In genomic region chr11:94128746-94129504, GRCh38 we compare ENCODE assay signal across 1 cellular context.
TF ChIP-seq lines count a peak whose summit lies in the region.

TSS of gene PANX1 (plus strand) at chr11:94128841. CDS start at chr11:94129313, 472 bp downstream.

TF ChIP-seq in H1, 55 proteins besides CTCF, POLR2A, EP300 and RAD21:
- TF ChIP-seq KDM4A (IDR thresholded peaks at IDR 0.05; ENCODE audit: low read depth, low read length, severe bottlenecking), result peak; percentile 37
- TF ChIP-seq YY1 (IDR thresholded peaks at IDR 0.05; ENCODE audit: low read depth, low read length), result peak; percentile 23; the same call in 1 of the 2 replicates
- TF ChIP-seq ASH2L (IDR thresholded peaks at IDR 0.05; ENCODE audit: low read length), result peak; percentile 44
- TF ChIP-seq ATF3 (IDR thresholded peaks at IDR 0.05; ENCODE audit: insufficient read depth, low read depth, low read length), result no peak
- no peak for TF ChIP-seq CBX5 (IDR thresholded peaks at IDR 0.05; ENCODE audit: low read depth, low read length)
- peak; percentile 59 for TF ChIP-seq BACH1 (IDR thresholded peaks at IDR 0.05; ENCODE audit: low read length)
- TF ChIP-seq TCF12 (IDR thresholded peaks at IDR 0.05; ENCODE audit: low read depth, low read length), result no peak
- TF ChIP-seq GTF2F1 (IDR thresholded peaks at IDR 0.05; ENCODE audit: borderline replicate concordance, low read depth, low read length), result no peak
- TF ChIP-seq CHD2 (IDR thresholded peaks at IDR 0.05; ENCODE audit: low read length), result no peak
- TF ChIP-seq EZH2 (IDR thresholded peaks at IDR 0.05; ENCODE audit: low read depth, low read length, severe bottlenecking), result peak; percentile 3
- TF ChIP-seq MAX (IDR thresholded peaks at IDR 0.05), result peak; percentile 65
- peak; percentile 18 for TF ChIP-seq TAF7 (optimal IDR thresholded peaks at IDR 0.05; ENCODE audit: borderline replicate concordance, low read depth, low read length)
- peak; percentile 14 to 56; a peak in 2 of 4 replicates for TF ChIP-seq SIN3A (conservative IDR thresholded peaks at IDR 0.05 in 1 of 2, IDR thresholded peaks at IDR 0.05 in 1 of 2; ENCODE audit: low read depth in 1 of 2, low read length in 2 of 2)
- TF ChIP-seq KDM1A (IDR thresholded peaks at IDR 0.05; ENCODE audit: borderline replicate concordance, low read length), result no peak
- no peak for TF ChIP-seq SP1 (IDR thresholded peaks at IDR 0.05; ENCODE audit: low read depth, low read length)
- no peak for TF ChIP-seq RFX5 (IDR thresholded peaks at IDR 0.05; ENCODE audit: borderline replicate concordance, low read depth, low read length)
- peak; percentile 51; the same call in 1 of the 2 replicates for TF ChIP-seq TBP (IDR thresholded peaks at IDR 0.05; ENCODE audit: low read depth, low read length)
- TF ChIP-seq PHF8 (conservative IDR thresholded peaks at IDR 0.05; ENCODE audit: low read depth, low read length), result peak; percentile 70
- TF ChIP-seq TAF1 (IDR thresholded peaks at IDR 0.05; ENCODE audit: low read depth, low read length), result peak; percentile 63; the same call in 1 of the 2 replicates
- TF ChIP-seq POLR2AphosphoS5 (IDR thresholded peaks at IDR 0.05; ENCODE audit: low read depth, low read length), result peak; percentile 79; the same call in 1 of the 2 replicates
- no peak for TF ChIP-seq SP2 (IDR thresholded peaks at IDR 0.05; ENCODE audit: low read length)
- peak; percentile 47 for TF ChIP-seq USF2 (IDR thresholded peaks at IDR 0.05; ENCODE audit: low read length)
- TF ChIP-seq ZNF274 (IDR thresholded peaks at IDR 0.05; ENCODE audit: borderline replicate concordance, extremely low read depth, low read length), result no peak
- TF ChIP-seq RBBP5 (IDR thresholded peaks at IDR 0.05; ENCODE audit: borderline replicate concordance, low read depth, low read length), result peak; percentile 88
- no peak for TF ChIP-seq NRF1 (IDR thresholded peaks at IDR 0.05; ENCODE audit: low read depth, low read length)
- peak; percentile 67 for TF ChIP-seq CREB1 (IDR thresholded peaks at IDR 0.05)
- peak; percentile 45; the same call in 1 of the 2 replicates for TF ChIP-seq E2F6 (IDR thresholded peaks at IDR 0.05)
- peak; percentile 40; the same call in 1 of the 2 replicates for TF ChIP-seq SUZ12 (IDR thresholded peaks at IDR 0.05; ENCODE audit: low read length)
- TF ChIP-seq NANOG (IDR thresholded peaks at IDR 0.05; ENCODE audit: insufficient read depth, low read depth, low read length, poor library complexity, severe bottlenecking), result peak; percentile 59
- peak in 1 of 2 experiments; percentile 27; a peak in 1 of 4 replicates for TF ChIP-seq HDAC2 (IDR thresholded peaks at IDR 0.05; ENCODE audit: borderline replicate concordance in 1 of 2, low read depth in 2 of 2, low read length in 2 of 2)
- no peak for TF ChIP-seq JUND (IDR thresholded peaks at IDR 0.05; ENCODE audit: low read length)
- peak; percentile 73 for TF ChIP-seq TEAD4 (IDR thresholded peaks at IDR 0.05; ENCODE audit: low read depth, low read length)
